In genomic region chr15:78565951-78566774, GRCh38 we compare ENCODE assay signal across 7 cellular contexts. TPM values are rescaled to one million over a fixed set of nuclear protein-coding genes. Genes with fewer than 3 reads are reported as not detected.
A peak's percentile ranks its signal among the peaks of the same experiment; 100 is the strongest.
DNase-seq lines count a peak whose midpoint lies in the region; ATAC-seq, FAIRE-seq and TF ChIP-seq lines count a peak whose summit lies in the region.

No MANE protein-coding gene starts in this region.

- H3K9me3 Mint-ChIP-seq in activated naive CD8-positive, alpha-beta T cell treated with anti-CD3 and anti-CD28 coated beads, Interleukin-2, amount 50 U/mL, for 24 hours = no peaks in the 10 kb centered on the region

- H3K4me3 Mint-ChIP-seq in activated naive CD8-positive, alpha-beta T cell treated with anti-CD3 and anti-CD28 coated beads, Interleukin-2, amount 50 U/mL, for 24 hours = peak overlapping the region; percentile 85

- peak overlapping the region in 1 of 2 donors; percentile 54 for H3K9ac ChIP-seq in kidney (ENCODE audit: low read length in 2 of 2)

- DNase-seq in ELR (ENCODE audit: low read depth) = peak; percentile 60
- DNase-seq in LoVo (ENCODE audit: low spot score) = peak; percentile 62
- no peak for DNase-seq in activated naive CD8-positive, alpha-beta T cell treated with anti-CD3 and anti-CD28 coated beads, Interleukin-2, amount 50 U/mL, for 24 hours
- DNase-seq in kidney = no peak
- DNase-seq in testis = no peak
- DNase-seq in mesenteric fat pad (ENCODE audit: low spot score) = no peak

- intact Hi-C loops in kidney (cut with DNase I) = no loop called here
- intact Hi-C loops in testis (cut with DNase I; ENCODE audit: low total_unique reads) = loop anchor here (10.0 kb wide), 1 partner anchor 61 kb away; the partner anchor contains the start of gene HYKK

- no peak for FAIRE-seq in kidney (lab: Jason Lieb, UNC)

- H3K36me3 ChIP-seq in kidney (ENCODE audit: control insufficient read depth in 1 of 2, insufficient read depth in 2 of 2, low read length in 2 of 2) = no peaks in the 10 kb centered on the region
- H3K36me3 ChIP-seq in testis (ENCODE audit: low read depth, missing control alignments) = no peaks in the 10 kb centered on the region

- H3K4me3 ChIP-seq in kidney (ENCODE audit: low read length in 2 of 2) = peak overlapping the region; percentile 60 to 71
- peak overlapping the region; percentile 56 to 62 for H3K4me3 ChIP-seq in testis

- H3K4me1 ChIP-seq in kidney (ENCODE audit: control insufficient read depth in 1 of 2, insufficient read depth in 1 of 2, low read depth in 1 of 2, low read length in 2 of 2) (peaks cover 7 to 9% of the 10 kb centered on the region in 2 donors), testis (peaks cover 9% of the 10 kb centered on the region)

- H3K4me1 Mint-ChIP-seq in activated naive CD8-positive, alpha-beta T cell treated with anti-CD3 and anti-CD28 coated beads, Interleukin-2, amount 50 U/mL, for 24 hours = peaks cover 27% of the 10 kb centered on the region

- H3K27me3 ChIP-seq in testis = no peaks in the 10 kb centered on the region

- no peaks in the 10 kb centered on the region for H3K36me3 Mint-ChIP-seq in activated naive CD8-positive, alpha-beta T cell treated with anti-CD3 and anti-CD28 coated beads, Interleukin-2, amount 50 U/mL, for 24 hours (ENCODE audit: low read depth)

- TF ChIP-seq POLR2A in testis (IDR thresholded peaks at IDR 0.05) = no peak

- H3K27me3 Mint-ChIP-seq in activated naive CD8-positive, alpha-beta T cell treated with anti-CD3 and anti-CD28 coated beads, Interleukin-2, amount 50 U/mL, for 24 hours = peaks cover 21% of the 10 kb centered on the region

- WGBS in testis, 2 donors = 3% methylated on average over 19 of the region's 19 CpGs

- H3K27ac ChIP-seq in kidney (ENCODE audit: low read depth in 2 of 2, low read length in 2 of 2) = no peak overlapping the region
- H3K27ac ChIP-seq in testis = peak overlapping the region in 1 of 2 donors; percentile 31

- TF ChIP-seq CTCF in kidney (IDR thresholded peaks at IDR 0.05; ENCODE audit: borderline replicate concordance, extremely low read depth, insufficient read depth) (no peak), testis (IDR thresholded peaks at IDR 0.05) (no peak)

- peak overlapping the region; percentile 65 for H3K27ac Mint-ChIP-seq in activated naive CD8-positive, alpha-beta T cell treated with anti-CD3 and anti-CD28 coated beads, Interleukin-2, amount 50 U/mL, for 24 hours

- H3K9me3 ChIP-seq in kidney (ENCODE audit: control insufficient read depth in 1 of 2, low read length in 2 of 2) (no peaks in the 10 kb centered on the region), testis (no peaks in the 10 kb centered on the region)

- peak; percentile 14 for ATAC-seq in GM21528 (IDR thresholded peaks at IDR 0.05; ENCODE audit: low FRiP score, unreplicated experiment)
- peak; percentile 18 for ATAC-seq in activated naive CD8-positive, alpha-beta T cell treated with anti-CD3 and anti-CD28 coated beads, Interleukin-2, amount 50 U/mL, for 24 hours

RNA-seq across cellular contexts. Expression of gene CHRNA5, which starts 0.8 kb away (rescaled TPM):
- total RNA-seq in kidney (0.76 TPM), testis (1 to 10 TPM; 3.5 to 4.4 TPM), mesenteric fat pad (1.7 TPM)
- polyA plus RNA-seq in kidney (ENCODE audit: insufficient read depth, low read depth, low replicate concordance) (0.41 TPM), testis (ENCODE audit: insufficient read depth, low read depth, low replicate concordance) (3.7 TPM)

RNA-seq across cellular contexts. Expression of gene PSMA4, which starts 25.9 kb away (rescaled TPM):
- total RNA-seq in kidney (118 TPM), testis (100 to 1,000 TPM in 1 of 2 donors, 10 to 100 TPM in 1; 97.4 to 117 TPM), mesenteric fat pad (137 TPM)
- polyA plus RNA-seq in kidney (ENCODE audit: insufficient read depth, low read depth, low replicate concordance) (200 TPM), testis (ENCODE audit: insufficient read depth, low read depth, low replicate concordance) (204 TPM)

RNA-seq across cellular contexts. Expression of gene CHRNA3, which starts 54.6 kb away (rescaled TPM):
- not detected for total RNA-seq in kidney
- not detected for polyA plus RNA-seq in kidney (ENCODE audit: insufficient read depth, low read depth, low replicate concordance)
- total RNA-seq in testis = 1 to 10 TPM; 3.1 to 5.7 TPM
- 4.5 TPM for polyA plus RNA-seq in testis (ENCODE audit: insufficient read depth, low read depth, low replicate concordance)
- not detected for total RNA-seq in mesenteric fat pad

RNA-seq across cellular contexts. Expression of gene HYKK, which starts 58.8 kb away (rescaled TPM):
- total RNA-seq in kidney (5.8 TPM), testis (1 to 10 TPM; 5.9 to 8.8 TPM), mesenteric fat pad (4.1 TPM)
- polyA plus RNA-seq in kidney (ENCODE audit: insufficient read depth, low read depth, low replicate concordance) (14.3 TPM), testis (ENCODE audit: insufficient read depth, low read depth, low replicate concordance) (7.0 TPM)

Comparison
In these comparisons a context has a peak if more than half of its experiments do, and no peak if none do; other contexts are left out.
1. DNase-seq: peak in ELR (single experiment) and LoVo (single experiment); none in activated naive CD8-positive, alpha-beta T cell treated with anti-CD3 and anti-CD28 coated beads, Interleukin-2, amount 50 U/mL, for 24 hours (single experiment), kidney (single experiment), testis (single experiment) and mesenteric fat pad (single experiment).